In genomic region chr1:94820918-94821317, GRCh38 we compare ENCODE assay signal across 8 cellular contexts. TPM values are rescaled to one million over a fixed set of nuclear protein-coding genes. Genes with fewer than 3 reads are reported as not detected.
DNase-seq lines count a peak whose midpoint lies in the region; ATAC-seq and TF ChIP-seq lines count a peak whose summit lies in the region.

No MANE protein-coding gene starts in this region.

- TF ChIP-seq CTCF in astrocyte of the spinal cord (IDR thresholded peaks at IDR 0.05; ENCODE audit: low read depth, low read length) (no peak), stomach (IDR thresholded peaks at IDR 0.05) (no peak)

- no peak for TF ChIP-seq EP300 in stomach (IDR thresholded peaks at IDR 0.05)

- intact Hi-C loops in stomach (cut with DNase I; ENCODE audit: low total_unique reads), result no loop called here

- peak; percentile 14 for DNase-seq in NCI-H345 (lab: John Stamatoyannopoulos, UW)
- DNase-seq in NCI-H345 treated with DMSO at 0.1 percent for 48 hours (lab: John Stamatoyannopoulos, UW; ENCODE audit: unreplicated experiment), result no peak
- DNase-seq in astrocyte of the spinal cord (ENCODE audit: low read depth, low spot score), result no peak
- peak; percentile 52 for DNase-seq in left kidney (ENCODE audit: low read depth, low spot score)
- no peak for DNase-seq in stomach
- no peak for DNase-seq in AG08395 (ENCODE audit: low spot score)
- no peak for DNase-seq in medulla oblongata (ENCODE audit: extremely low spot score)

- H3K36me3 ChIP-seq in stomach, result peaks cover 0 to 6% (median 2%) of the 10 kb centered on the region in 4 donors

- H3K27me3 ChIP-seq in stomach, result peaks cover 0 to 19% (median 4%) of the 10 kb centered on the region in 3 donors

- H3K27ac ChIP-seq in stomach, result peak overlapping the region; percentile 87 to 98 (median 87)

- in situ Hi-C loops in astrocyte of the spinal cord (cut with HindIII; ENCODE audit: low sequenced_read_pairs), result no loop called here

- peaks cover 8 to 48% (median 30%) of the 10 kb centered on the region in 4 donors for H3K4me1 ChIP-seq in stomach

- H3K4me3 ChIP-seq in astrocyte of the spinal cord (ENCODE audit: low read depth, low read length) (peak overlapping the region; percentile 59), stomach (peak overlapping the region; percentile 54 to 71 (median 69))

- WGBS in stomach, 5 donors, result 19 to 36% (median 25%) methylated on average over 7 of the region's 7 CpGs

- H3K9me3 ChIP-seq in stomach, result no peaks in the 10 kb centered on the region

- TF ChIP-seq POLR2A in stomach (IDR thresholded peaks at IDR 0.05), result no peak

- no peak for ATAC-seq in GM18868 (IDR thresholded peaks at IDR 0.05; ENCODE audit: unreplicated experiment)

RNA-seq across cellular contexts. Expression of gene SLC44A3, which starts 0.8 kb away (rescaled TPM):
- 10 to 100 TPM in 2 of 5 donors, 1 to 10 TPM in 2, not detected in 1; 3.1 to 80.3 (median 12.5) TPM for total RNA-seq in stomach
- 10 to 100 TPM; 11.6 to 17.1 (median 12.0) TPM for polyA plus RNA-seq in stomach

Comparison
In these comparisons a context has a peak if more than half of its experiments do, and no peak if none do; other contexts are left out.
1. DNase-seq: peak in NCI-H345 (single experiment) and left kidney (single experiment); none in NCI-H345 treated with DMSO at 0.1 percent for 48 hours (single experiment), astrocyte of the spinal cord (single experiment), stomach (single experiment), AG08395 (single experiment) and medulla oblongata (single experiment).